ENCODE assay signal across 8 cellular contexts in genomic region chr22:41381329-41382097, GRCh38. TPM values are rescaled to one million over a fixed set of nuclear protein-coding genes. Genes with fewer than 3 reads are reported as not detected.
DNase-seq lines count a peak whose midpoint lies in the region; ATAC-seq, FAIRE-seq and TF ChIP-seq lines count a peak whose summit lies in the region.

TEF (plus strand) TSS chr22:41381942; CDS start chr22:41382045, 103 bp downstream.

- H3K4me2 ChIP-seq in H1 (ENCODE audit: insufficient read depth in 1 of 2, low read depth in 2 of 2, low read length in 2 of 2) = peak within 1 kb of the TSS; percentile 92 to 100

- H3K4me3 ChIP-seq in H1 (ENCODE audit: extremely low read depth in 1 of 4, insufficient read depth in 2 of 4, low read depth in 3 of 4, low read length in 4 of 4) = peak within 1 kb of the TSS; percentile 66 to 79 (median 69)

- H2BK15ac ChIP-seq in H1 (ENCODE audit: low read length) = no peak within 1 kb of the TSS

- H3K23me2 ChIP-seq in H1 (ENCODE audit: low read depth, low read length) = peaks cover 9% of the 10 kb centered on the region

- peak within 1 kb of the TSS; percentile 98 for H4K8ac ChIP-seq in H1 (ENCODE audit: extremely low read depth, insufficient read depth, low read length)

- H3K79me1 ChIP-seq in H1 (ENCODE audit: low read depth, low read length) = no peaks in the 10 kb centered on the region; the same call in 1 of the 2 replicates

- H3K27me3 Mint-ChIP-seq in memory B cell = no peaks in the 10 kb centered on the region

- no peaks in the 10 kb centered on the region; a peak in 1 of 7 replicates for H3K27me3 ChIP-seq in H1 (replicated peaks in 1 of 4; ENCODE audit: control insufficient read depth in 3 of 4, extremely low read depth in 1 of 4, insufficient read depth in 3 of 4, low read length in 3 of 4)

- peak within 1 kb of the TSS; percentile 97 for H3K27ac Mint-ChIP-seq in memory B cell

- FAIRE-seq in H1 (lab: Jason Lieb, UNC) = peak; percentile 81

- peak within 1 kb of the TSS; percentile 93 for H3K4me3 Mint-ChIP-seq in memory B cell

- H3K79me2 ChIP-seq in H1 (ENCODE audit: control insufficient read depth in 1 of 2, insufficient read depth in 2 of 2, low read length in 2 of 2) = no peaks in the 10 kb centered on the region; a peak in 1 of 4 replicates

- H2BK5ac ChIP-seq in H1 (ENCODE audit: low read depth, low read length) = peak within 1 kb of the TSS; percentile 90

- POLR2A ChIA-PET in H1 (lab: Charles Lee; ENCODE audit: partially characterized antibody) = interaction anchor here (0.6 to 7.5 kb wide), 39 partner anchors 12 to 322 kb away, joined by 3 to 129 read pairs (median 4); partner anchors contain the start of genes ACO2, DESI1, PHF5A and PMM1

- TF ChIP-seq EP300 in H1 (IDR thresholded peaks at IDR 0.05; ENCODE audit: borderline replicate concordance in 1 of 2, low read depth in 2 of 2, low read length in 2 of 2) = no peak

- no peak within 1 kb of the TSS for H3K14ac ChIP-seq in H1 (ENCODE audit: insufficient read length)

- H3K27ac ChIP-seq in H1 (ENCODE audit: low read depth, low read length) = peak within 1 kb of the TSS; percentile 96

- H3K4me1 ChIP-seq in H1 (replicated peaks in 1 of 4; ENCODE audit: control insufficient read depth in 3 of 4, insufficient read depth in 4 of 4, low read length in 3 of 4) = peaks cover 2 to 10% (median 5%) of the 10 kb centered on the region in 4 experiments

- H3K36me3 ChIP-seq in H1 (ENCODE audit: control insufficient read depth in 2 of 4, insufficient read depth in 4 of 4, low read length in 3 of 4) = no peaks in the 10 kb centered on the region

- H3K9ac ChIP-seq in H1 (replicated peaks in 1 of 4; ENCODE audit: extremely low read depth in 1 of 4, low read depth in 3 of 4, low read length in 3 of 4) = peak within 1 kb of the TSS; percentile 80 to 94 (median 86)

- no peaks in the 10 kb centered on the region for H3K9me3 ChIP-seq in H1 (ENCODE audit: insufficient read depth in 2 of 2, low read depth in 1 of 2, low read length in 1 of 2)

- H4K20me1 ChIP-seq in H1 (replicated peaks in 1 of 2; ENCODE audit: control insufficient read depth in 1 of 2, insufficient read depth in 2 of 2, low read length in 2 of 2) = peaks cover 0 to 3% of the 10 kb centered on the region in 2 experiments

- peak within 1 kb of the TSS; percentile 68 for H4K5ac ChIP-seq in H1 (ENCODE audit: insufficient read length, low read depth, low read length)

- DNase-seq in COR-L47 (lab: John Stamatoyannopoulos, UW) (peak; percentile 99), HUDEP-2 (lab: John Stamatoyannopoulos, UW; ENCODE audit: unreplicated experiment in 76 of 76) (peak in 75 of 76 experiments; percentile 76 to 99 (median 97)), NOMO-1 treated with dmso at 0.1 percent for 144 hours (lab: John Stamatoyannopoulos, UW; ENCODE audit: unreplicated experiment) (peak; percentile 97), H1 (ENCODE audit: low read depth in 1 of 2, low spot score in 2 of 2) (peak; percentile 97 to 98), memory B cell (ENCODE audit: low spot score in 2 of 2) (peak; percentile 91 to 97)
- peak; percentile 94 for DNase-seq in activated CD8-positive, alpha-beta memory T cell treated with anti-CD3 and anti-CD28 coated beads, Interleukin-2, amount 50 U/mL, for 1 hour (ENCODE audit: extremely low read depth)
- peak; percentile 95 for DNase-seq in stimulated activated CD8-positive, alpha-beta memory T cell treated with anti-CD3 and anti-CD28 coated beads, Interleukin-12 subunit alpha, Interleukin-12 subunit beta, amount 100 ng/mL, for 1 hour (ENCODE audit: low read depth)

- peaks cover 9% of the 10 kb centered on the region for H3K4me1 Mint-ChIP-seq in memory B cell

- TF ChIP-seq POLR2A in H1 (IDR thresholded peaks at IDR 0.05; ENCODE audit: control extremely low read depth in 1 of 2, low read depth in 2 of 2, low read length in 2 of 2) = peak; percentile 24 to 54

- H3K36me3 Mint-ChIP-seq in memory B cell = no peaks in the 10 kb centered on the region

- peak within 1 kb of the TSS; percentile 94; the same call in 1 of the 2 replicates for H2BK12ac ChIP-seq in H1 (ENCODE audit: low read depth, low read length)

- TF ChIP-seq CTCF in H1 (IDR thresholded peaks at IDR 0.05; ENCODE audit: control extremely low read depth in 1 of 3, insufficient read depth in 1 of 3, low read depth in 1 of 3, low read length in 3 of 3) = no peak

- H3K18ac ChIP-seq in H1 (ENCODE audit: extremely low read depth, low read length) = peak within 1 kb of the TSS; percentile 89

- no peak within 1 kb of the TSS for H2AFZ ChIP-seq in H1 (ENCODE audit: low read length)

- H3K56ac ChIP-seq in H1 (replicated peaks; ENCODE audit: insufficient read length, low read depth, low read length) = no peak within 1 kb of the TSS

- peak within 1 kb of the TSS; percentile 27 for H4K91ac ChIP-seq in H1 (replicated peaks; ENCODE audit: insufficient read length, low read length)

- no peaks in the 10 kb centered on the region for H3K9me3 Mint-ChIP-seq in memory B cell

- peak within 1 kb of the TSS; percentile 41; the same call in 1 of the 2 replicates for H2AK5ac ChIP-seq in H1 (ENCODE audit: low read depth, low read length)

- CTCF ChIA-PET in H1 (lab: Charles Lee; ENCODE audit: partially characterized antibody) = interaction anchor here (0.6 to 1.7 kb wide), 5 partner anchors 61 to 142 kb away, joined by 3 to 6 read pairs (median 3); no protein-coding TSS in a partner anchor

- WGBS in H1 (ENCODE audit: extremely low coverage in 1 of 2, insufficient coverage in 1 of 2, insufficient read length in 1 of 2, insufficient replicate concordance in 2 of 2, low coverage in 1 of 2, low lambda C conversion rate in 2 of 2, missing lambda C conversion rate in 1 of 2), 2 experiments = 1% methylated on average over 41 of the region's 84 CpGs; no CpG with 5 or more reads in 1 of the 2 experiments

- H3K23ac ChIP-seq in H1 (ENCODE audit: insufficient read length) = no peak within 1 kb of the TSS

- ATAC-seq in GM21390 (IDR thresholded peaks at IDR 0.05; ENCODE audit: unreplicated experiment) = peak; percentile 85
- ATAC-seq in memory B cell (ENCODE audit: low read depth) = peak; percentile 82

- H2BK120ac ChIP-seq in H1 (replicated peaks; ENCODE audit: low read depth, low read length) = peak within 1 kb of the TSS; percentile 11

- no peak within 1 kb of the TSS for H2BK20ac ChIP-seq in H1 (ENCODE audit: low read length)

- H3K4ac ChIP-seq in H1 (replicated peaks; ENCODE audit: insufficient read length, low read depth, low read length) = peak within 1 kb of the TSS; percentile 61

- no peak for TF ChIP-seq RAD21 in H1 (IDR thresholded peaks at IDR 0.05 in 1 of 2, conservative IDR thresholded peaks at IDR 0.05 in 1 of 2; ENCODE audit: low read depth in 2 of 2, low read length in 2 of 2)

TF ChIP-seq in H1, 55 proteins besides CTCF, POLR2A, EP300 and RAD21 (continues in another document):
- TF ChIP-seq ASH2L (IDR thresholded peaks at IDR 0.05; ENCODE audit: low read length) (no peak), FOSL1 (IDR thresholded peaks at IDR 0.05; ENCODE audit: insufficient read depth, low read depth, low read length) (no peak), KDM5A (IDR thresholded peaks at IDR 0.05; ENCODE audit: low read length) (no peak), USF2 (IDR thresholded peaks at IDR 0.05; ENCODE audit: low read length) (peak; percentile 87), CHD1 (IDR thresholded peaks at IDR 0.05; ENCODE audit: low read depth, low read length) (no peak), TAF1 (IDR thresholded peaks at IDR 0.05; ENCODE audit: low read depth, low read length) (peak; percentile 55), SP2 (IDR thresholded peaks at IDR 0.05; ENCODE audit: low read length) (no peak), MAFK (IDR thresholded peaks at IDR 0.05; ENCODE audit: low read depth, low read length) (no peak), CHD2 (IDR thresholded peaks at IDR 0.05; ENCODE audit: low read length) (peak; percentile 25; the same call in 1 of the 2 replicates)

RNA-seq across cellular contexts. Expression of gene TEF, which starts in this region (rescaled TPM):
- total RNA-seq in H1 (2021; fragmentation: NEBNext Ultra II Directional; extraction: Animal tissue kit (Norgen Biotek cat#: 25700)) = 7.4 and 8.9 TPM in 2 replicates
- 9.0 and 14.3 TPM in 2 replicates for polyA plus RNA-seq in H1 (2011; rRNA removed)
- 15.4 TPM for polyA plus RNA-seq in H1 (2011; cell fraction: cytosol; rRNA removed)
- polyA plus RNA-seq in H1 (2011; cell fraction: nucleus; rRNA removed) = 16.9 TPM
- 4.2 to 9.7 TPM (median 7.2 TPM) in 4 replicates for polyA plus RNA-seq in H1 (2012, experiment 1 of 2)
- 6.6 TPM for polyA plus RNA-seq in H1 (2012, experiment 2 of 2)
- polyA plus RNA-seq in H1 (2013, experiment 1 of 2) = 3.7 TPM
- polyA plus RNA-seq in H1 (2013, experiment 2 of 2) = 2.6 TPM
- polyA minus RNA-seq in H1 (2011; rRNA and poly(A)+ RNA removed) = 22.9 and 32.1 TPM in 2 replicates
- 7.9 TPM for polyA minus RNA-seq in H1 (2011; cell fraction: cytosol; rRNA and poly(A)+ RNA removed)
- 5.2 TPM for polyA minus RNA-seq in H1 (2011; cell fraction: nucleus; rRNA and poly(A)+ RNA removed)

Comparison
In these comparisons a context has a peak if more than half of its experiments do, and no peak if none do; other contexts are left out.
1. Peak in every context shown above with its lines: DNase-seq, ATAC-seq, H3K4me3 ChIP-seq and H3K27ac ChIP-seq.